In the genomic region with DNA sequence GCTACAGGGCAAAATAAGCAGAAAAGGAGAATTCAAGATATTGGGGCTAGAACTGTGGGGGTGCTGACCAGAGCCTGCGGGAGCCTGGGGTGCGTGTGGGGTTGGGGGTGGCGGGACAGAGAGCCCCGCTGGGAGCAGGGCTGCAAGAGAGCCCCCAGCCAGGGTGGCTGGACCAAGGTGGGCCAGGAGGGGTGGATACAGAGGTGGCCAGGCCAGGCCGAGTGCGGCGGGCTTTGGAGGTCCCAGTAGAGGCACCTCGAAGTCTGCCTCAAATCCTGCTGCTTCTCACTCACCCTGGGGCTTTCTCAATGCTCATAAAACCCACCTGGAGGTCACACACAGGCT, we compare ENCODE assay signal across 23 cellular contexts. TPM values are rescaled to one million over a fixed set of nuclear protein-coding genes. Genes with fewer than 3 reads are reported as not detected.
DNase-seq lines count a peak whose midpoint lies in the region; ATAC-seq, FAIRE-seq and TF ChIP-seq lines count a peak whose summit lies in the region.
"Had no signal": no experiment of that assay in that cellular context is flagged by ENCODE, and none has a peak within 500 bp of the region (broad histone marks: within the 10 kb centered on the region; RNA-seq: fewer than 3 reads in every experiment).

No MANE protein-coding gene starts in this region.

- 87 to 94% (median 92%) methylated on average over 8 of the region's 8 CpGs for WGBS in spleen, 5 donors

- no peaks in the 10 kb centered on the region for H3K36me3 Mint-ChIP-seq in activated naive CD4-positive, alpha-beta T cell treated with anti-CD3 and anti-CD28 coated beads, Interleukin-2, amount 10 ng/mL, durations not matched to agents 7 days and 5 days
- H3K36me3 Mint-ChIP-seq: CD4-positive, CD25-positive, alpha-beta regulatory T cell had no signal

- intact Hi-C loops in kidney (cut with DNase I) (no loop called here), spleen (cut with DNase I; ENCODE audit: low total_unique reads) (loop anchor here (10.0 kb wide), 1 partner anchor 369 kb away; the partner anchor contains the start of gene DUSP8)

- FAIRE-seq in kidney (lab: Jason Lieb, UNC) = no peak
- FAIRE-seq: GM12891 had no signal

- H3K4me3 Mint-ChIP-seq in activated naive CD4-positive, alpha-beta T cell treated with anti-CD3 and anti-CD28 coated beads, Interleukin-2, amount 10 ng/mL, durations not matched to agents 7 days and 5 days = no peak overlapping the region
- H3K4me3 Mint-ChIP-seq: CD4-positive, CD25-positive, alpha-beta regulatory T cell; HFFc6 had no signal

- H3K9me3 ChIP-seq in kidney (ENCODE audit: control insufficient read depth in 1 of 2, low read length in 2 of 2) (peaks cover 0 to under 1% of the 10 kb centered on the region in 2 donors), spleen (peaks cover 0 to 17% (median 8%) of the 10 kb centered on the region in 8 donors)

- H3K4me1 ChIP-seq in kidney (ENCODE audit: control insufficient read depth in 1 of 2, insufficient read depth in 1 of 2, low read depth in 1 of 2, low read length in 2 of 2) = no peaks in the 10 kb centered on the region
- peaks cover 0 to 10% (median 8%) of the 10 kb centered on the region in 6 donors for H3K4me1 ChIP-seq in spleen

- H3K36me3 ChIP-seq in H7 (replicated peaks; ENCODE audit: control insufficient read depth, insufficient read depth, low read length) (no peaks in the 10 kb centered on the region), kidney (ENCODE audit: control insufficient read depth in 1 of 2, insufficient read depth in 2 of 2, low read length in 2 of 2) (no peaks in the 10 kb centered on the region), spleen (no peaks in the 10 kb centered on the region)
- H3K36me3 ChIP-seq: MG63 had no signal

- H3K27ac Mint-ChIP-seq in activated naive CD4-positive, alpha-beta T cell treated with anti-CD3 and anti-CD28 coated beads, Interleukin-2, amount 10 ng/mL, durations not matched to agents 7 days and 5 days = no peak overlapping the region
- H3K27ac Mint-ChIP-seq: CD4-positive, CD25-positive, alpha-beta regulatory T cell; HFFc6 had no signal

- peaks cover 5% of the 10 kb centered on the region for H3K27me3 Mint-ChIP-seq in activated naive CD4-positive, alpha-beta T cell treated with anti-CD3 and anti-CD28 coated beads, Interleukin-2, amount 10 ng/mL, durations not matched to agents 7 days and 5 days
- H3K27me3 Mint-ChIP-seq: CD4-positive, CD25-positive, alpha-beta regulatory T cell had no signal

- CTCF ChIA-PET in activated naive CD4-positive, alpha-beta T cell treated with anti-CD3 and anti-CD28 coated beads, Interleukin-2, amount 10 ng/mL, durations not matched to agents 7 days and 5 days (lab: Charles Lee) = interaction anchor here (2.1 kb wide), 1 partner anchor 309 kb away, joined by 9 read pairs; no protein-coding TSS in a partner anchor

- TF ChIP-seq CTCF in kidney (IDR thresholded peaks at IDR 0.05; ENCODE audit: borderline replicate concordance, extremely low read depth, insufficient read depth) = no peak
- TF ChIP-seq CTCF in spleen (IDR thresholded peaks at IDR 0.05 in 8 of 11, conservative IDR thresholded peaks at IDR 0.05 in 3 of 11) = no peak

- no peaks in the 10 kb centered on the region for H3K4me1 Mint-ChIP-seq in activated naive CD4-positive, alpha-beta T cell treated with anti-CD3 and anti-CD28 coated beads, Interleukin-2, amount 10 ng/mL, durations not matched to agents 7 days and 5 days
- H3K4me1 Mint-ChIP-seq: CD4-positive, CD25-positive, alpha-beta regulatory T cell had no signal

- H3K27me3 ChIP-seq in H7 (ENCODE audit: control insufficient read depth, insufficient read depth, low read length) (no peaks in the 10 kb centered on the region), spleen (replicated peaks in 1 of 7) (peaks cover 0 to 33% (median 10%) of the 10 kb centered on the region in 7 donors)

- peak; percentile 8 for DNase-seq in activated naive CD4-positive, alpha-beta T cell treated with anti-CD3 and anti-CD28 coated beads, Interleukin-2, amount 10 ng/mL, durations not matched to agents 7 days and 5 days
- no peak for DNase-seq in activated naive CD4-positive, alpha-beta T cell (lab: John Stamatoyannopoulos, UW)
- DNase-seq in H7 (peak; percentile 39), kidney (peak; percentile 41), spleen (peak; percentile 42), kidney glomerular epithelial cell (lab: John Stamatoyannopoulos, UW) (no peak), DMS114 treated with DMSO at 0.1 percent for 48 hours (lab: John Stamatoyannopoulos, UW; ENCODE audit: unreplicated experiment) (no peak)
- DNase-seq: AML-193; Calu3; CD4-positive, CD25-positive, alpha-beta regulatory T cell; DMS79; GOT3; HFFc6; MG63; NCI-H1092 treated with DMSO at 0.1 percent for 48 hours; NCI-H1694; NCI-H345; NCI-H69; PC-9; SHP77 had no signal

- no peak overlapping the region for H3K27ac ChIP-seq in kidney (ENCODE audit: low read depth in 2 of 2, low read length in 2 of 2)
- no peak overlapping the region for H3K27ac ChIP-seq in spleen
- H3K27ac ChIP-seq: PC-9 had no signal

- no peak overlapping the region for H3K4me3 ChIP-seq in H7 (ENCODE audit: insufficient read depth, low read depth, low read length)
- no peak overlapping the region for H3K4me3 ChIP-seq in kidney (ENCODE audit: low read length in 2 of 2)
- no peak overlapping the region for H3K4me3 ChIP-seq in spleen
- H3K4me3 ChIP-seq: MG63, PC-9 had no signal

- TF ChIP-seq POLR2A in spleen (IDR thresholded peaks at IDR 0.05) = no peak

- peaks cover under 1% of the 10 kb centered on the region for H3K9me3 Mint-ChIP-seq in activated naive CD4-positive, alpha-beta T cell treated with anti-CD3 and anti-CD28 coated beads, Interleukin-2, amount 10 ng/mL, durations not matched to agents 7 days and 5 days

- H3K9ac ChIP-seq in kidney (ENCODE audit: low read length in 2 of 2) = no peak overlapping the region

- ATAC-seq in HG03135 (IDR thresholded peaks at IDR 0.05; ENCODE audit: unreplicated experiment) = no peak

RNA-seq across cellular contexts. Expression of gene MUC5B, which starts 16.9 kb away (rescaled TPM):
- total RNA-seq in H7 (2014; rRNA removed; shearing (Covaris generic)) = under 0.01 and 0.07 TPM in 2 replicates
- total RNA-seq in kidney = 0.38 TPM
- polyA plus RNA-seq in kidney (ENCODE audit: insufficient read depth, low read depth, low replicate concordance) = not detected
- under 1 TPM in 1 of 7 donors, not detected in 6; 0.09 TPM for total RNA-seq in spleen
- polyA plus RNA-seq in spleen = under 1 TPM in 2 of 3 donors, not detected in 1; under 0.01 TPM
- total RNA-seq: CD4-positive, CD25-positive, alpha-beta regulatory T cell; G401; HFFc6 had no signal
- polyA plus RNA-seq: CD4-positive, CD25-positive, alpha-beta regulatory T cell had no signal

RNA-seq across cellular contexts. Expression of gene MUC5AC, which starts 48.2 kb away (rescaled TPM):
- total RNA-seq in H7 (2014; rRNA removed; shearing (Covaris generic)) = not detected in 2 replicates
- total RNA-seq in kidney (0.03 TPM), spleen (not detected)
- polyA plus RNA-seq in kidney (ENCODE audit: insufficient read depth, low read depth, low replicate concordance) (not detected), spleen (under 1 TPM in 2 of 3 donors, not detected in 1; under 0.01 TPM)
- total RNA-seq: CD4-positive, CD25-positive, alpha-beta regulatory T cell; G401; HFFc6 had no signal
- polyA plus RNA-seq: CD4-positive, CD25-positive, alpha-beta regulatory T cell had no signal

Comparison
In these comparisons a context has a peak if more than half of its experiments do, and no peak if none do; other contexts are left out.
1. DNase-seq: peak in activated naive CD4-positive, alpha-beta T cell treated with anti-CD3 and anti-CD28 coated beads, Interleukin-2, amount 10 ng/mL, durations not matched to agents 7 days and 5 days (single experiment), H7 (single experiment), kidney (single experiment) and spleen (single experiment); none in activated naive CD4-positive, alpha-beta T cell (0 of 4), kidney glomerular epithelial cell (single experiment) and DMS114 treated with DMSO at 0.1 percent for 48 hours (single experiment).